Comparison of ENCODE assay signal across 8 cellular contexts in genomic region chr16:87387942-87388817, GRCh38. TPM values are rescaled to one million over a fixed set of nuclear protein-coding genes. Genes with fewer than 3 reads are reported as not detected.
DNase-seq lines count a peak whose midpoint lies in the region; ATAC-seq and TF ChIP-seq lines count a peak whose summit lies in the region.

No MANE protein-coding gene starts in this region.

- peak; percentile 74 for TF ChIP-seq EP300 in transverse colon (IDR thresholded peaks at IDR 0.05; ENCODE audit: low read depth)

- H3K27ac ChIP-seq in adrenal gland (peak overlapping the region; percentile 66 to 95 (median 93)), heart left ventricle (peak overlapping the region; percentile 80 to 96 (median 90)), trophoblast cell (ENCODE audit: low read depth, low read length) (peak overlapping the region; percentile 52), transverse colon (peak overlapping the region; percentile 86 to 98 (median 92))

- H3K27me3 ChIP-seq in adrenal gland (no peaks in the 10 kb centered on the region), heart left ventricle (no peaks in the 10 kb centered on the region), trophoblast cell (ENCODE audit: insufficient read depth, low read length) (no peaks in the 10 kb centered on the region), transverse colon (no peaks in the 10 kb centered on the region)

- H3K4ac ChIP-seq in trophoblast cell (ENCODE audit: low read depth, low read length), result no peak overlapping the region

- H4K12ac ChIP-seq in trophoblast cell (ENCODE audit: low read depth, low read length), result no peak overlapping the region

- DNase-seq in GM13976 (ENCODE audit: low spot score) (peak; percentile 87), NCI-H1436 treated with DMSO at 0.1 percent for 48 hours (lab: John Stamatoyannopoulos, UW) (peak; percentile 94), SW480 (ENCODE audit: low spot score) (peak; percentile 100), adrenal gland (peak; percentile 94 to 99 (median 99)), heart left ventricle (peak; percentile 90 to 96 (median 96)), trophoblast cell (peak; percentile 99), transverse colon (peak; percentile 94)

- no peak overlapping the region for H3K18ac ChIP-seq in trophoblast cell (ENCODE audit: low read length)

- TF ChIP-seq CTCF in GM13976 (IDR thresholded peaks at IDR 0.05; ENCODE audit: borderline replicate concordance, control extremely low read depth, extremely low read depth, insufficient read depth, missing control alignments), result no peak
- TF ChIP-seq CTCF in adrenal gland (IDR thresholded peaks at IDR 0.05), result no peak
- TF ChIP-seq CTCF in heart left ventricle (IDR thresholded peaks at IDR 0.05), result no peak
- no peak for TF ChIP-seq CTCF in transverse colon (IDR thresholded peaks at IDR 0.05)

- H2AFZ ChIP-seq in trophoblast cell (ENCODE audit: insufficient read depth, low read length, poor library complexity), result peak overlapping the region; percentile 66

- H3K79me1 ChIP-seq in trophoblast cell (ENCODE audit: low read length), result peaks cover 19% of the 10 kb centered on the region

- peaks cover 17% of the 10 kb centered on the region for H3K79me2 ChIP-seq in trophoblast cell (ENCODE audit: control insufficient read depth, insufficient read depth, low read length, poor library complexity)

- peak overlapping the region; percentile 55 for H4K91ac ChIP-seq in trophoblast cell (ENCODE audit: low read depth, low read length)

- intact Hi-C loops in adrenal gland (cut with DNase I), result no loop called here
- intact Hi-C loops in heart left ventricle (cut with DNase I), result loop anchor here in 1 of 10 donors (2.0 kb wide), 1 partner anchor 71 kb away; the partner anchor contains the start of gene C16orf95
- intact Hi-C loops in transverse colon (cut with DNase I; ENCODE audit: low total_unique reads), result loop anchor here (5.0 kb wide), 1 partner anchor 479 kb away; the partner anchor contains the start of gene SLC7A5

- H4K8ac ChIP-seq in trophoblast cell (ENCODE audit: low read depth, low read length), result peak overlapping the region; percentile 54

- no peak overlapping the region for H3K14ac ChIP-seq in trophoblast cell (ENCODE audit: low read length)

- WGBS in adrenal gland, 4 donors, result 7 to 10% (median 8%) methylated on average over 18 of the region's 18 CpGs
- WGBS in heart left ventricle, 4 donors, result 7 to 9% (median 8%) methylated on average over 18 of the region's 18 CpGs
- WGBS in trophoblast cell (ENCODE audit: extremely low coverage, insufficient coverage, insufficient read length), result no CpG with 5 or more reads among the region's 18 CpGs
- WGBS in transverse colon (ENCODE audit: low coverage in 1 of 2), 2 donors, result 13 to 14% methylated on average over 8 to 18 of the region's 18 CpGs

- no peak overlapping the region for H2BK120ac ChIP-seq in trophoblast cell (ENCODE audit: insufficient read depth, low read length, poor library complexity)

- no peaks in the 10 kb centered on the region for H3K9me3 ChIP-seq in adrenal gland (replicated peaks in 1 of 3)
- H3K9me3 ChIP-seq in heart left ventricle, result no peaks in the 10 kb centered on the region
- no peaks in the 10 kb centered on the region for H3K9me3 ChIP-seq in trophoblast cell (ENCODE audit: insufficient read depth, low read depth, low read length)
- H3K9me3 ChIP-seq in transverse colon, result no peaks in the 10 kb centered on the region

- no peak overlapping the region for H3K23ac ChIP-seq in trophoblast cell (ENCODE audit: low read length)

- no peak overlapping the region for H3K9ac ChIP-seq in trophoblast cell (ENCODE audit: low read length)

- no peak overlapping the region for H2BK5ac ChIP-seq in trophoblast cell (ENCODE audit: low read depth, low read length, poor library complexity)

- in situ Hi-C loops in GM13976 (cut with MboI; ENCODE audit: low sequenced_read_pairs, unreplicated experiment) (no loop called here), transverse colon (cut with MboI; ENCODE audit: low pct_ligation_motif_present in 1 of 4, low pct_unique_long_range_greater_than_20kb in 1 of 4, low sequenced_read_pairs in 3 of 4) (no loop called here)

- H3K36me3 ChIP-seq in adrenal gland (replicated peaks in 1 of 2), result no peaks in the 10 kb centered on the region
- H3K36me3 ChIP-seq in heart left ventricle, result no peaks in the 10 kb centered on the region
- H3K36me3 ChIP-seq in trophoblast cell (ENCODE audit: control insufficient read depth in 1 of 2, insufficient read depth in 2 of 2, low read length in 2 of 2), result no peaks in the 10 kb centered on the region
- no peaks in the 10 kb centered on the region for H3K36me3 ChIP-seq in transverse colon

- TF ChIP-seq POLR2A in adrenal gland (IDR thresholded peaks at IDR 0.05), result peak; percentile 41 to 90
- peak in 1 of 2 donors; percentile 66 for TF ChIP-seq POLR2A in heart left ventricle (IDR thresholded peaks at IDR 0.05)
- peak; percentile 69 for TF ChIP-seq POLR2A in transverse colon (IDR thresholded peaks at IDR 0.05)

- peaks cover 20 to 32% of the 10 kb centered on the region in 2 donors for H3K4me1 ChIP-seq in adrenal gland (replicated peaks in 1 of 2)
- H3K4me1 ChIP-seq in heart left ventricle, result peaks cover 6 to 45% (median 29%) of the 10 kb centered on the region in 12 donors
- H3K4me1 ChIP-seq in trophoblast cell (ENCODE audit: control insufficient read depth in 1 of 2, insufficient read depth in 2 of 2, low read length in 2 of 2), result peaks cover 6 to 10% of the 10 kb centered on the region in 2 experiments
- peaks cover 19 to 52% (median 37%) of the 10 kb centered on the region in 4 donors for H3K4me1 ChIP-seq in transverse colon

- no peak overlapping the region for H2AK5ac ChIP-seq in trophoblast cell (ENCODE audit: low read length)

- no peak overlapping the region for H3K4me3 ChIP-seq in adrenal gland
- peak overlapping the region in 9 of 12 donors; percentile 22 to 42 (median 29) for H3K4me3 ChIP-seq in heart left ventricle
- no peak overlapping the region for H3K4me3 ChIP-seq in trophoblast cell (ENCODE audit: low read depth, low read length)
- H3K4me3 ChIP-seq in transverse colon, result peak overlapping the region in 1 of 4 donors; percentile 17

- peak overlapping the region; percentile 51 for H3K4me2 ChIP-seq in trophoblast cell (ENCODE audit: low read length)

- H2BK12ac ChIP-seq in trophoblast cell (ENCODE audit: low read length), result no peak overlapping the region

- ATAC-seq in HG02870 (IDR thresholded peaks at IDR 0.05; ENCODE audit: unreplicated experiment) (peak; percentile 53), heart left ventricle (peak; percentile 71 to 88 (median 82))

RNA-seq across cellular contexts. Expression of gene MAP1LC3B, which starts 4.0 kb away (rescaled TPM):
- total RNA-seq in adrenal gland (100 to 1,000 TPM in 1 of 8 donors, 10 to 100 TPM in 7; 45.7 to 116 (median 73.2) TPM), heart left ventricle (100 to 1,000 TPM in 7 of 9 donors, 10 to 100 TPM in 2; 70.7 to 194 (median 116) TPM), transverse colon (10 to 100 TPM; 15.7 to 69.5 (median 39.9) TPM)
- polyA plus RNA-seq in adrenal gland (100 to 1,000 TPM in 1 of 3 donors, 10 to 100 TPM in 2; 43.3 to 100 (median 50.9) TPM), heart left ventricle (100 to 1,000 TPM in 1 of 2 donors, 10 to 100 TPM in 1; 82.4 to 263 TPM)
- 81.7 and 82.7 TPM in 2 replicates for polyA plus RNA-seq in trophoblast cell (2013)

RNA-seq across cellular contexts. Expression of gene FBXO31, which starts 4.6 kb away (rescaled TPM):
- total RNA-seq in adrenal gland (100 to 1,000 TPM in 1 of 8 donors, 10 to 100 TPM in 7; 41.4 to 106 (median 76.5) TPM), heart left ventricle (100 to 1,000 TPM in 1 of 9 donors, 10 to 100 TPM in 8; 55.5 to 130 (median 71.9) TPM), transverse colon (100 to 1,000 TPM in 3 of 4 donors, 10 to 100 TPM in 1; 83.6 to 403 (median 224) TPM)
- polyA plus RNA-seq in adrenal gland (10 to 100 TPM; 22.9 to 31.1 (median 24.9) TPM), heart left ventricle (10 to 100 TPM; 20.0 to 28.8 TPM)
- polyA plus RNA-seq in trophoblast cell (2013), result 7.8 TPM in 2 replicates

Comparison
In these comparisons a context has a peak if more than half of its experiments do, and no peak if none do; other contexts are left out.
1. H3K4me3 ChIP-seq: peak in heart left ventricle (9 of 12); none in adrenal gland (0 of 4) and trophoblast cell (single experiment).
2. Peak in every context shown above with its lines, with median percentiles within 50 percentile points of each other: DNase-seq and H3K27ac ChIP-seq.